Comparison of ENCODE assay signal across 9 cellular contexts in the genomic region with DNA sequence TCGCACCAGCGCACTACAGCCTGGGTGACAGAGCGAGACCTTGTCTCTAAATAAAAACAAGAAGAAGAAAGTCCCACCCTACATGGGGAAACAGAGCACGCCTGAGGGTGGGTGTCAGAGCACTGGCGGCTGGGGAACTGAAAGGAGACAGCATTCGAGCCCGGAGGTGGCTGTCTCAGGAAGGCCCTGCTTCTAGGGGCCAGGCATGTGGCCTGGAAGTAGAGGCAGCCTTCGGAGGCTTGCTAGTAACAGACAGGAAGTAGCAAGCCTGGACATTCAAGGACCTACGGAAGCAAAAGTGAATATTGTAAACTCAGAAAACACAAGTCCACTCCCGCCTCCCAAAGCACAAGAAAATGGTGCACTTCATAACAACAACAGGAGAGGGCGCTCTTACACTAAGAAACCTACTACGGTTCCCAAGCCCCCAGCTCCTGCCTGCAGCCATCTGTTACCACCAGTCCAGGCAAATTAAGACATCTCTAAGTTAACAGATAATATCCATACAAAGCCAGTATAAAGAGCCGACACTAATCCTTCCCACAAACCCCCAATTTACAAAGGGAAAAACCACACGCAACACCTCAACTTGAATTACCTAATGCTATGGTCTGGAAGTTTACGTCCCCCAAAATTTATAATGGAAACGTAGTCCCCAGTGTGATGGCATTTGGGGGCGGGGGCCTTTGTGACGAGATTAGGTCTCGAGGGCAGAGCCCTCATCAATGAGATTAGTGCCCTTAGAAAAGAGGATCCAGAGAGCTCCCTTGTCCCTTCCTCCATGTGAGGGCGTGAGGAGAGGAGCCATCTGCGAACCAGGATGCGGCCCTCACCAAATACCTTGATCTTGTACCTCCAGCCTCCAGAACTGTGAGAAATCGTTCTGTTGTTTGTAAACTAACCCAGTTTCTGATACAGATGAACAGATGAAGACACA. TPM values are rescaled to one million over a fixed set of nuclear protein-coding genes. Genes with fewer than 3 reads are reported as not detected.
DNase-seq lines count a peak whose midpoint lies in the region; ATAC-seq, FAIRE-seq and TF ChIP-seq lines count a peak whose summit lies in the region.
"Had no signal": no experiment of that assay in that cellular context is flagged by ENCODE, and none has a peak within 500 bp of the region (broad histone marks: within the 10 kb centered on the region; RNA-seq: fewer than 3 reads in every experiment).

No MANE protein-coding gene starts in this region.

- no peaks in the 10 kb centered on the region for H3K27me3 ChIP-seq in GM12878 (replicated peaks in 1 of 2; ENCODE audit: control insufficient read depth in 2 of 2, insufficient read depth in 2 of 2, low read length in 1 of 2)
- no peaks in the 10 kb centered on the region for H3K27me3 ChIP-seq in trophoblast cell (ENCODE audit: insufficient read depth, low read length)

- H3K9ac ChIP-seq in GM12878 (ENCODE audit: control insufficient read depth, insufficient read depth, low read length): no peak overlapping the region
- H3K9ac ChIP-seq in trophoblast cell (ENCODE audit: low read length): no peak overlapping the region

- H3K36me3 ChIP-seq in GM12878 (ENCODE audit: control insufficient read depth in 2 of 2, insufficient read depth in 2 of 2, low read length in 1 of 2): no peaks in the 10 kb centered on the region
- no peaks in the 10 kb centered on the region for H3K36me3 ChIP-seq in trophoblast cell (ENCODE audit: control insufficient read depth in 1 of 2, insufficient read depth in 2 of 2, low read length in 2 of 2)

- H2AK5ac ChIP-seq in trophoblast cell (ENCODE audit: low read length): no peak overlapping the region

- peak; percentile 30 to 47 (median 33); a peak in 4 of 6 replicates for TF ChIP-seq CTCF in GM12878 (IDR thresholded peaks at IDR 0.05 in 2 of 3, conservative IDR thresholded peaks at IDR 0.05 in 1 of 3; ENCODE audit: control insufficient read depth in 2 of 3, extremely low read depth in 1 of 3, insufficient read depth in 1 of 3, low read depth in 3 of 3, low read length in 3 of 3)

- RAD21 ChIA-PET in GM12878 (lab: Charles Lee; ENCODE audit: unreplicated experiment): interaction anchor here (1.0 kb wide), 2 partner anchors 114 to 116 kb away, joined by 3 to 5 read pairs; no protein-coding TSS in a partner anchor

- H2AFZ ChIP-seq in GM12878 (ENCODE audit: control insufficient read depth, low read depth, low read length): no peak overlapping the region
- no peak overlapping the region for H2AFZ ChIP-seq in trophoblast cell (ENCODE audit: insufficient read depth, low read length, poor library complexity)

- no peak for FAIRE-seq in GM12878 (lab: Jason Lieb, UNC)

- H4K8ac ChIP-seq in trophoblast cell (ENCODE audit: low read depth, low read length): no peak overlapping the region

- H3K4ac ChIP-seq in trophoblast cell (ENCODE audit: low read depth, low read length): no peak overlapping the region

- H3K4me1 ChIP-seq in GM12878 (ENCODE audit: control insufficient read depth, insufficient read depth, low read length) (no peaks in the 10 kb centered on the region), trophoblast cell (ENCODE audit: control insufficient read depth in 1 of 2, insufficient read depth in 2 of 2, low read length in 2 of 2) (no peaks in the 10 kb centered on the region)

- no peak overlapping the region for H3K4me2 ChIP-seq in GM12878 (ENCODE audit: control insufficient read depth, insufficient read depth)
- H3K4me2 ChIP-seq in trophoblast cell (ENCODE audit: low read length): no peak overlapping the region

- no TSS peak for BruUV-seq in GM12878 (replicated peaks; lab: Mats Ljungman, UMichigan)

- H3K23ac ChIP-seq in trophoblast cell (ENCODE audit: low read length): no peak overlapping the region

- no peaks in the 10 kb centered on the region for H3K9me3 ChIP-seq in GM12878 (replicated peaks; ENCODE audit: control insufficient read depth, insufficient read depth, low read length)
- no peaks in the 10 kb centered on the region for H3K9me3 ChIP-seq in trophoblast cell (ENCODE audit: insufficient read depth, low read depth, low read length)

- H2BK120ac ChIP-seq in trophoblast cell (ENCODE audit: insufficient read depth, low read length, poor library complexity): no peak overlapping the region

- H4K20me1 ChIP-seq in GM12878 (ENCODE audit: control insufficient read depth, insufficient read depth): no peaks in the 10 kb centered on the region

- no peak overlapping the region for H3K18ac ChIP-seq in trophoblast cell (ENCODE audit: low read length)

- no peaks in the 10 kb centered on the region for H3K79me1 ChIP-seq in trophoblast cell (ENCODE audit: low read length)

- no peak overlapping the region for H3K14ac ChIP-seq in trophoblast cell (ENCODE audit: low read length)

- no peak overlapping the region for H4K12ac ChIP-seq in trophoblast cell (ENCODE audit: low read depth, low read length)

- H3K27ac ChIP-seq in GM12878 (ENCODE audit: control insufficient read depth, insufficient read depth): no peak overlapping the region
- H3K27ac ChIP-seq in trophoblast cell (ENCODE audit: low read depth, low read length): no peak overlapping the region

- SMC1A ChIA-PET in GM12878 (lab: Charles Lee; ENCODE audit: uncharacterized antibody, unreplicated experiment): interaction anchor here (4.2 kb wide), 1 partner anchor 115 kb away, joined by 15 read pairs; no protein-coding TSS in a partner anchor

- peak; percentile 30; the same call in 1 of the 2 replicates for TF ChIP-seq RAD21 in GM12878 (IDR thresholded peaks at IDR 0.05; ENCODE audit: insufficient read depth, low read depth, low read length)

- TF ChIP-seq POLR2A in GM12878 (IDR thresholded peaks at IDR 0.05; ENCODE audit: low read depth, low read length): no peak

- no peak overlapping the region for H2BK5ac ChIP-seq in trophoblast cell (ENCODE audit: low read depth, low read length, poor library complexity)

- intact Hi-C loops in GM12878 (cut with micrococcal nuclease; ENCODE audit: unreplicated experiment): loop anchor here (1.0 kb wide), 1 partner anchor 127 kb away; no protein-coding TSS in a partner anchor

- no peak overlapping the region for H2BK12ac ChIP-seq in trophoblast cell (ENCODE audit: low read length)

- WGBS in GM12878 (ENCODE audit: insufficient coverage, insufficient replicate concordance, low lambda C conversion rate, missing lambda C conversion rate): 55% methylated on average over 23 of the region's 23 CpGs
- no CpG with 5 or more reads among the region's 23 CpGs for WGBS in trophoblast cell (ENCODE audit: extremely low coverage, insufficient coverage, insufficient read length)

- TF ChIP-seq EP300 in GM12878 (IDR thresholded peaks at IDR 0.05; ENCODE audit: borderline replicate concordance in 1 of 2, control insufficient read depth in 1 of 2, low read depth in 2 of 2, low read length in 2 of 2): no peak

- no peak overlapping the region for H4K91ac ChIP-seq in trophoblast cell (ENCODE audit: low read depth, low read length)

- in situ Hi-C loops in GM12878 (cut with MboI): no loop called here

- no peak overlapping the region for H3K4me3 ChIP-seq in GM12878
- peak overlapping the region; percentile 40 for H3K4me3 ChIP-seq in trophoblast cell (ENCODE audit: low read depth, low read length)

- POLR2A ChIA-PET in GM12878 (lab: Charles Lee): no interaction called here

- ATAC-seq in GM12878: no peak
- ATAC-seq: natural killer cell treated with Interleukin-12 subunit alpha and Interleukin-12 subunit beta and Interleukin-15 and Interleukin-18, amount 100 ng/mL, for 72 hours had no signal

- H3K79me2 ChIP-seq in GM12878 (ENCODE audit: control insufficient read depth, insufficient read depth, low read length) (no peaks in the 10 kb centered on the region), trophoblast cell (ENCODE audit: control insufficient read depth, insufficient read depth, low read length, poor library complexity) (no peaks in the 10 kb centered on the region)

- CTCF ChIA-PET in GM12878 (lab: Yijun Ruan, JAX): interaction anchor here (0.9 to 4.0 kb wide), 6 partner anchors 114 to 271 kb away, joined by 3 to 32 read pairs (median 4); no protein-coding TSS in a partner anchor

- DNase-seq in activated CD4-positive, alpha-beta T cell treated with anti-CD3 and anti-CD28 coated beads for 48 hours: peak; percentile 25
- no peak for DNase-seq in activated CD4-positive, alpha-beta T cell treated with anti-CD3 and anti-CD28 coated beads for 1 hour
- DNase-seq in NCI-H128 (lab: John Stamatoyannopoulos, UW; ENCODE audit: unreplicated experiment) (peak; percentile 0), GM12878 (ENCODE audit: low read depth, low spot score) (no peak), trophoblast cell (peak; percentile 41 to 70), GOT3 (lab: John Stamatoyannopoulos, UW) (no peak), DMS79 treated with DMSO at 0.1 percent for 48 hours (lab: John Stamatoyannopoulos, UW) (no peak)
- DNase-seq in stimulated activated CD4-positive, alpha-beta T cell treated with anti-CD3 and anti-CD28 coated beads, Interleukin-12 subunit alpha, Interleukin-12 subunit beta, amount 100 ng/mL, for 4 hours: no peak

TF ChIP-seq in GM12878, 131 proteins besides CTCF, POLR2A, EP300 and RAD21:
- TF ChIP-seq ZBED1 (IDR thresholded peaks at IDR 0.05; ENCODE audit: borderline replicate concordance) (no peak), ATF7 (IDR thresholded peaks at IDR 0.05; ENCODE audit: low read depth) (no peak), CREB1 (IDR thresholded peaks at IDR 0.05; ENCODE audit: low read depth) (no peak), FOXM1 (IDR thresholded peaks at IDR 0.05; ENCODE audit: low read depth, low read length) (no peak)

RNA-seq across cellular contexts. Expression of a gene that starts 7.7 kb away (rescaled TPM):
- total RNA-seq in GM12878 (2013; cell fraction: nucleolus; rRNA removed): not detected in 2 replicates
- total RNA-seq in GM12878 (2014; rRNA removed): not detected in 2 replicates
- not detected in 2 replicates for total RNA-seq in GM12878 (2014; rRNA removed; fragmentation: Illumina TruSeq; extraction: Trizol)
- not detected in 2 replicates for total RNA-seq in GM12878 (2021)
- polyA plus RNA-seq in GM12878 (2011; ENCODE audit: low read depth): not detected
- not detected in 2 replicates for polyA plus RNA-seq in GM12878 (2011; rRNA removed)
- not detected in 2 replicates for polyA plus RNA-seq in GM12878 (2011; cell fraction: cytosol; rRNA removed)
- not detected in 2 replicates for polyA plus RNA-seq in GM12878 (2011; cell fraction: nucleus; rRNA removed)
- not detected in 2 replicates for polyA plus RNA-seq in GM12878 (2012)
- not detected in 2 replicates for polyA plus RNA-seq in GM12878 (2014; fragmentation: Illumina TruSeq; extraction: Trizol)
- polyA plus RNA-seq in GM12878 (2014; fragmentation: Nextera tagmentation; extraction: Ambion mirVana): not detected
- not detected in 2 replicates for polyA plus RNA-seq in GM12878 (2014; rRNA removed)
- not detected for polyA plus RNA-seq in GM12878 (2016; fragmentation: Nextera tagmentation; extraction: Ambion mirVana)
- polyA minus RNA-seq in GM12878 (2011; rRNA and poly(A)+ RNA removed): not detected in 2 replicates
- polyA minus RNA-seq in GM12878 (2011; cell fraction: cytosol; rRNA and poly(A)+ RNA removed): not detected in 2 replicates
- not detected in 2 replicates for polyA minus RNA-seq in GM12878 (2011; cell fraction: nucleus; rRNA and poly(A)+ RNA removed)
- polyA plus RNA-seq in trophoblast cell (2013): 0.56 and 0.78 TPM in 2 replicates
- total RNA-seq: natural killer cell treated with Interleukin-12 subunit alpha and Interleukin-12 subunit beta and Interleukin-15 and Interleukin-18, amount 100 ng/mL, for 72 hours had no signal

Comparison
In these comparisons a context has a peak if more than half of its experiments do, and no peak if none do; other contexts are left out.
1. DNase-seq: peak in activated CD4-positive, alpha-beta T cell treated with anti-CD3 and anti-CD28 coated beads for 48 hours (single experiment), NCI-H128 (single experiment) and trophoblast cell (2 of 2); none in activated CD4-positive, alpha-beta T cell treated with anti-CD3 and anti-CD28 coated beads for 1 hour (single experiment), GM12878 (single experiment), GOT3 (single experiment), stimulated activated CD4-positive, alpha-beta T cell treated with anti-CD3 and anti-CD28 coated beads, Interleukin-12 subunit alpha, Interleukin-12 subunit beta, amount 100 ng/mL, for 4 hours (single experiment) and DMS79 treated with DMSO at 0.1 percent for 48 hours (single experiment).